ENCODE assay signal across 14 cellular contexts in the genomic region with DNA sequence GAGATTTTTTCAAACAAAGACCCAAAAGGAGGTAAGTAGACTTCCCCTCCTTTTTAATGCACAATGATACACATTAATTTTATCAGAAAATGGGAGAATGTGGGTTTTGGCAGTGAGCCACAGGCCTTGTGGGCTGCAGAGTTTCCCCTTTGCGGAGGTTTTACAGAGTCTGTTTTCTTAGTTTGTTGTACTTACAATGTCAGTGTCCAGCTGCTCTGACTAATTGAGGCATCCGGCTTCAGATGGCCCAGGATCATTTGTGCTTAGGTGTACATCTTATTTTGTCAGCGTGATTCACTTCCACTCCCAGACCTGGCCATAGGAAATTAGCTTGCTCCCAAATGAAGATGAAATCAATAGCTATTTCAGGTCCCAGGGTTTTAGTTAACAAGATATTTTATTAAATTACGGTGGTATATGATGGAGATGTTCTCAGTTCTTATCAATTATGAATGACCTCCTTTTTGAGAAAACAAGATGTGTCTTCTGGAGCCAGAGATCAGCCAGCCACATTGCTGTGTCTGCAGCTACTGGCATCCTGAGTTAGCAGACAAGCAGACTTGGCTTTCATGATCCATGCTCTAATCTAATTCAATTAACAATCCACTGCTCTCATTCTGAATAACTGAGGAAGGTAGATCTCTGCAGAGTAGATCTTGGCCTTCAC.
"Had no signal": no experiment of that assay in that cellular context is flagged by ENCODE, and none has a peak within 500 bp of the region (broad histone marks: within the 10 kb centered on the region; RNA-seq: fewer than 3 reads in every experiment).

No MANE protein-coding gene starts in this region.

- H3K27me3 Mint-ChIP-seq: naive thymus-derived CD4-positive, alpha-beta T cell had no signal

- H3K4me1 Mint-ChIP-seq: naive thymus-derived CD4-positive, alpha-beta T cell had no signal

- ATAC-seq: activated CD4-positive, CD25-positive, alpha-beta regulatory T cell treated with anti-CD3 and anti-CD28 coated beads, Interleukin-2, amount 50 U/mL, for 24 hours; heart right ventricle; lower lobe of right lung; naive thymus-derived CD4-positive, alpha-beta T cell had no signal

- H3K4me1 ChIP-seq: esophagus muscularis mucosa, heart right ventricle, lower lobe of right lung, thyroid gland, vagina had no signal

- H3K4me3 ChIP-seq: esophagus muscularis mucosa, heart right ventricle, lower lobe of right lung, skin epidermis, thyroid gland, vagina had no signal

- H3K27ac Mint-ChIP-seq: activated T-helper 2 cell treated with anti-CD3 and anti-CD28 coated beads, Interferon-gamma antibody, Interleukin-2, Interleukin-4, amounts not matched to agents 10 μg/mL and 5 μg/mL and 100 μg/mL, durations not matched to agents 14 hours and 24 hours and 36 hours; naive thymus-derived CD4-positive, alpha-beta T cell; T-helper 1 cell treated with Interleukin-12 subunit alpha and Interleukin-12 subunit beta and Interleukin-4 antibody, amounts not matched to agents 30 μg/mL and 1 μg/mL, for 36 hours had no signal

- H3K27ac ChIP-seq: esophagus muscularis mucosa, heart right ventricle, lower lobe of right lung, neutrophil, skin epidermis, thyroid gland, vagina had no signal

- H3K4me3 Mint-ChIP-seq: naive thymus-derived CD4-positive, alpha-beta T cell; T-helper 1 cell treated with Interleukin-12 subunit alpha and Interleukin-12 subunit beta and Interleukin-4 antibody, amounts not matched to agents 30 μg/mL and 1 μg/mL, for 36 hours had no signal

- H3K27me3 ChIP-seq: esophagus muscularis mucosa, heart right ventricle, neutrophil, thyroid gland, vagina had no signal

- DNase-seq: activated naive CD4-positive, alpha-beta T cell treated with anti-CD3 and anti-CD28 coated beads, Interleukin-2, amount 50 U/mL, for 16 hours; foreskin melanocyte; heart right ventricle; lower lobe of right lung; naive thymus-derived CD4-positive, alpha-beta T cell; posterior cingulate gyrus; thyroid gland had no signal

- H3K9me3 ChIP-seq: neutrophil, thyroid gland, vagina had no signal

- H3K36me3 ChIP-seq: esophagus muscularis mucosa, heart right ventricle, lower lobe of right lung, neutrophil, thyroid gland, vagina had no signal
